ENCODE assay signal across 1 cellular context in the genomic region with DNA sequence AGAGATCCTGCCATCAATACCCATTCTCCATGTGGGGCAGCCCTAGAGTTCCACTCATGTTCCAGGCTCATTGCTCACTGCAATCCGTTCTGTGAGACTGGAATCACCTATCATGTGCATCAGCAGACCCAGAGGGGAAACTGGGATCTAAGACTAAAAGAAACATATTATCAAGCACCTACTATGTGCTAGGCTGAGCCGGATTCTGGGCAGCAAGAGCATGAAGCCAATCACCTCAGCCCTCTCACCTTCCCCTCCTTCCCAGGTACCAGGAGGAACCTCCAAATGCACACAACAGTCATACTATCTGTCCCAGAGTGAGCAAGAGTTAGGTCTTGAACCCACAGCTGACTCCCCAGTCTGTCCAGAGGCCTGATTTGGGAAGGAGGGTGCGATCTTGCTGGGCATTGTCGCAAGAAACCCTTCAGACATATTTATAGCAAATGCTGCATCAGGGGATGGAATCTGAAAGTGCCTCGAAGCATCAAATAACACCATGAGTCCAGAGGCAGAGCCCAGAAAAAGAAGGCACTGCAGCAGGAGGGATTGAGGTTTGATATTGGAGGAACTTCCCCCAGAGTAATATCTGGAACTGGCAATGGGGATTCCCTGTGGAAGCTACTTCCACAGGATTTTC.
TF ChIP-seq lines count a peak whose summit lies in the region.

No MANE protein-coding gene starts in this region.

TF ChIP-seq in HCT116, 20 proteins besides CTCF, POLR2A, EP300 and RAD21:
- TF ChIP-seq ZNF274 (IDR thresholded peaks at IDR 0.05; ENCODE audit: low read depth, low read length) (no peak), ZBTB33 (IDR thresholded peaks at IDR 0.05; ENCODE audit: extremely low read depth, insufficient replicate concordance, low read length) (no peak), CBX3 (IDR thresholded peaks at IDR 0.05; ENCODE audit: low read depth) (no peak), POLR2AphosphoS5 (IDR thresholded peaks at IDR 0.05; ENCODE audit: low read depth, low read length) (no peak), TCF7L2 (IDR thresholded peaks at IDR 0.05; ENCODE audit: borderline replicate concordance, extremely low read depth, insufficient read depth, insufficient read length) (no peak), ATF3 (IDR thresholded peaks at IDR 0.05) (no peak), SP1 (IDR thresholded peaks at IDR 0.05; ENCODE audit: low read depth) (no peak), REST (IDR thresholded peaks at IDR 0.05; ENCODE audit: low read depth) (no peak), SIN3A (IDR thresholded peaks at IDR 0.05; ENCODE audit: low read depth) (no peak), ZFX (IDR thresholded peaks at IDR 0.05) (no peak), SRF (IDR thresholded peaks at IDR 0.05; ENCODE audit: low read depth) (no peak), ELF1 (IDR thresholded peaks at IDR 0.05; ENCODE audit: borderline replicate concordance, low read depth) (no peak), EZH2phosphoT487 (IDR thresholded peaks at IDR 0.05; ENCODE audit: borderline replicate concordance) (no peak), JUND (IDR thresholded peaks at IDR 0.05) (no peak), YY1 (IDR thresholded peaks at IDR 0.05; ENCODE audit: extremely low read depth, insufficient replicate concordance, low read depth, low read length) (no peak)
- TF ChIP-seq, protein P1, sequence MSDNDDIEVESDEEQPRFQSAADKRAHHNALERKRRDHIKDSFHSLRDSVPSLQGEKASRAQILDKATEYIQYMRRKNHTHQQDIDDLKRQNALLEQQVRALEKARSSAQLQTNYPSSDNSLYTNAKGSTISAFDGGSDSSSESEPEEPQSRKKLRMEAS (IDR thresholded peaks at IDR 0.05) = no peak
TF ChIP-seq in HCT116: peak in this region for 0.
